Comparison of ENCODE assay signal across 35 cellular contexts in the genomic region with DNA sequence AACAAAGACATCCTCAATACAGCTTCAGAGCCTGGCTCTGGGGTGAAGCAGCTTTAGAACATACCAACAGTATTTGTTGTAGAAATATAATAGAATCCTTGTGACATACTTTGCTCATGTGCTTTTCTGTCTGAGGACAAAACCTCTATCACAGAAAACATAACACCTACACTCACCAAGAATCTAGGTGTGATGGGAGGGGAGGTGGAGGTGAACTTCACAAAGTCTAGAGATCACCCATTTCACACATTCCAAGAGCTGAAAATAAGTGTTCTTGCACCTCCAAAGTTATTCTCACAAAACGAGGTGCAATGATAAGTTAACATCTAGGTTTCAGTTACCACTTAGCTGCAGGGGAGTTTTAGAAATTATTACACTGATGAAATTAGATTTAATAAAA.
"Had no signal": no experiment of that assay in that cellular context is flagged by ENCODE, and none has a peak within 500 bp of the region (broad histone marks: within the 10 kb centered on the region; RNA-seq: fewer than 3 reads in every experiment).

No MANE protein-coding gene starts in this region.

- H3K27ac Mint-ChIP-seq: activated CD4-positive, alpha-beta memory T cell treated with anti-CD3 and anti-CD28 coated beads for 36 hours; activated CD4-positive, alpha-beta T cell treated with anti-CD3 and anti-CD28 coated beads for 36 hours; activated CD4-positive, alpha-beta T cell treated with anti-CD3 and anti-CD28 coated beads, Interleukin-2, amount 10 ng/mL, durations not matched to agents 24 days and 14 days; activated CD8-positive, alpha-beta memory T cell treated with anti-CD3 and anti-CD28 coated beads, Interleukin-2, amount 10 ng/mL, durations not matched to agents 7 days and 5 days; activated CD8-positive, alpha-beta T cell treated with anti-CD3 and anti-CD28 coated beads, Interleukin-2, amount 10 ng/mL, durations not matched to agents 7 days and 5 days; activated naive CD4-positive, alpha-beta T cell treated with anti-CD3 and anti-CD28 coated beads for 36 hours; activated naive CD4-positive, alpha-beta T cell treated with anti-CD3 and anti-CD28 coated beads, Interleukin-2, amount 50 U/mL, for 24 hours; activated naive CD8-positive, alpha-beta T cell treated with anti-CD3 and anti-CD28 coated beads for 36 hours; activated naive CD8-positive, alpha-beta T cell treated with anti-CD3 and anti-CD28 coated beads, Interleukin-2, amount 50 U/mL, for 24 hours; activated T-helper 1 cell treated with anti-CD3 and anti-CD28 coated beads, Interleukin-12 subunit alpha, Interleukin-12 subunit beta, Interleukin-2, Interleukin-4 antibody, amounts not matched to agents 30 ng/mL and 10 ng/mL and 1 ng/mL, durations not matched to agents 14 hours and 24 hours and 36 hours; activated T-helper 2 cell treated with anti-CD3 and anti-CD28 coated beads, Interferon-gamma antibody, Interleukin-2, Interleukin-4, amounts not matched to agents 10 μg/mL and 5 μg/mL and 100 μg/mL, durations not matched to agents 14 hours and 24 hours and 36 hours; brain; dendritic cell treated with granulocyte-macrophage colony-stimulating factor and Interleukin-4, amounts not matched to agents 40 ng/mL and 50 ng/mL, for 4 days; T-helper 17 cell; T-helper 2 cell treated with Interferon-gamma antibody and Interleukin-4, amounts not matched to agents 5 μg/mL and 100 μg/mL, for 36 hours had no signal

- ATAC-seq: activated CD4-positive, alpha-beta T cell treated with anti-CD3 and anti-CD28 coated beads for 36 hours; activated CD8-positive, alpha-beta memory T cell treated with anti-CD3 and anti-CD28 coated beads, Interleukin-2, amount 10 ng/mL, durations not matched to agents 7 days and 5 days; activated CD8-positive, alpha-beta T cell treated with anti-CD3 and anti-CD28 coated beads, Interleukin-2, amount 10 ng/mL, durations not matched to agents 7 days and 5 days; activated naive CD8-positive, alpha-beta T cell treated with anti-CD3 and anti-CD28 coated beads, Interleukin-2, amount 50 U/mL, for 24 hours; heart left ventricle; T-helper 17 cell had no signal

- H3K9me3 ChIP-seq: adrenal gland, breast epithelium, esophagus muscularis mucosa, heart left ventricle had no signal

- H3K36me3 ChIP-seq: adrenal gland, breast epithelium, cardiac muscle cell, esophagus muscularis mucosa, heart left ventricle had no signal

- H3K27ac ChIP-seq: adrenal gland, breast epithelium, cardiac muscle cell, coronary artery, dorsolateral prefrontal cortex, esophagus muscularis mucosa, heart left ventricle had no signal

- H3K4me1 ChIP-seq: adrenal gland, breast epithelium, esophagus muscularis mucosa, heart left ventricle had no signal

- H3K27me3 Mint-ChIP-seq: activated CD4-positive, alpha-beta memory T cell treated with anti-CD3 and anti-CD28 coated beads for 36 hours; activated CD4-positive, alpha-beta T cell treated with anti-CD3 and anti-CD28 coated beads for 36 hours; activated CD4-positive, alpha-beta T cell treated with anti-CD3 and anti-CD28 coated beads, Interleukin-2, amount 10 ng/mL, durations not matched to agents 24 days and 14 days; activated CD8-positive, alpha-beta memory T cell treated with anti-CD3 and anti-CD28 coated beads, Interleukin-2, amount 10 ng/mL, durations not matched to agents 7 days and 5 days; activated naive CD4-positive, alpha-beta T cell treated with anti-CD3 and anti-CD28 coated beads, Interleukin-2, amount 50 U/mL, for 24 hours; activated naive CD8-positive, alpha-beta T cell treated with anti-CD3 and anti-CD28 coated beads for 36 hours; activated naive CD8-positive, alpha-beta T cell treated with anti-CD3 and anti-CD28 coated beads, Interleukin-2, amount 50 U/mL, for 24 hours; dendritic cell treated with granulocyte-macrophage colony-stimulating factor and Interleukin-4, amounts not matched to agents 40 ng/mL and 50 ng/mL, for 4 days; T-helper 17 cell had no signal

- H3K36me3 Mint-ChIP-seq: activated CD4-positive, alpha-beta memory T cell treated with anti-CD3 and anti-CD28 coated beads for 36 hours; brain had no signal

- H3K4me3 Mint-ChIP-seq: activated CD4-positive, alpha-beta memory T cell treated with anti-CD3 and anti-CD28 coated beads for 36 hours; activated CD4-positive, alpha-beta T cell treated with anti-CD3 and anti-CD28 coated beads for 36 hours; activated CD4-positive, alpha-beta T cell treated with anti-CD3 and anti-CD28 coated beads, Interleukin-2, amount 10 ng/mL, durations not matched to agents 24 days and 14 days; activated CD8-positive, alpha-beta memory T cell treated with anti-CD3 and anti-CD28 coated beads, Interleukin-2, amount 10 ng/mL, durations not matched to agents 7 days and 5 days; activated CD8-positive, alpha-beta T cell treated with anti-CD3 and anti-CD28 coated beads, Interleukin-2, amount 10 ng/mL, durations not matched to agents 7 days and 5 days; activated naive CD4-positive, alpha-beta T cell treated with anti-CD3 and anti-CD28 coated beads for 36 hours; activated naive CD4-positive, alpha-beta T cell treated with anti-CD3 and anti-CD28 coated beads, Interleukin-2, amount 50 U/mL, for 24 hours; activated naive CD8-positive, alpha-beta T cell treated with anti-CD3 and anti-CD28 coated beads for 36 hours; activated naive CD8-positive, alpha-beta T cell treated with anti-CD3 and anti-CD28 coated beads, Interleukin-2, amount 50 U/mL, for 24 hours; activated T-helper 1 cell treated with anti-CD3 and anti-CD28 coated beads, Interleukin-12 subunit alpha, Interleukin-12 subunit beta, Interleukin-2, Interleukin-4 antibody, amounts not matched to agents 30 ng/mL and 10 ng/mL and 1 ng/mL, durations not matched to agents 14 hours and 24 hours and 36 hours; brain; dendritic cell treated with granulocyte-macrophage colony-stimulating factor and Interleukin-4, amounts not matched to agents 40 ng/mL and 50 ng/mL, for 4 days; T-helper 17 cell; T-helper 2 cell treated with Interferon-gamma antibody and Interleukin-4, amounts not matched to agents 5 μg/mL and 100 μg/mL, for 36 hours had no signal

- H3K4me3 ChIP-seq: adrenal gland, breast epithelium, cardiac muscle cell, coronary artery, dorsolateral prefrontal cortex, esophagus muscularis mucosa, heart left ventricle had no signal

- H3K27me3 ChIP-seq: adrenal gland, breast epithelium, cardiac muscle cell, dorsolateral prefrontal cortex, esophagus muscularis mucosa, heart left ventricle had no signal

- H3K4me1 Mint-ChIP-seq: activated CD8-positive, alpha-beta memory T cell treated with anti-CD3 and anti-CD28 coated beads, Interleukin-2, amount 10 ng/mL, durations not matched to agents 7 days and 5 days had no signal

- FAIRE-seq: frontal cortex had no signal

- H3K9me3 Mint-ChIP-seq: activated CD4-positive, alpha-beta memory T cell treated with anti-CD3 and anti-CD28 coated beads for 36 hours; activated naive CD4-positive, alpha-beta T cell treated with anti-CD3 and anti-CD28 coated beads for 36 hours; activated naive CD4-positive, alpha-beta T cell treated with anti-CD3 and anti-CD28 coated beads, Interleukin-2, amount 50 U/mL, for 24 hours; dendritic cell treated with granulocyte-macrophage colony-stimulating factor and Interleukin-4, amounts not matched to agents 40 ng/mL and 50 ng/mL, for 4 days had no signal

- DNase-seq: activated CD4-positive, alpha-beta memory T cell treated with anti-CD3 and anti-CD28 coated beads for 36 hours; activated CD4-positive, alpha-beta T cell treated with anti-CD3 and anti-CD28 coated beads for 36 hours; activated CD4-positive, alpha-beta T cell treated with anti-CD3 and anti-CD28 coated beads, Interleukin-2, amount 10 ng/mL, durations not matched to agents 24 days and 14 days; activated CD4-positive, CD25-positive, alpha-beta regulatory T cell; activated CD4-positive, CD25-positive, alpha-beta regulatory T cell treated with anti-CD3 and anti-CD28 coated beads, Interleukin-2, amount 50 U/mL, for 72 hours; activated CD8-positive, alpha-beta memory T cell treated with anti-CD3 and anti-CD28 coated beads, Interleukin-2, amount 10 ng/mL, durations not matched to agents 7 days and 5 days; activated CD8-positive, alpha-beta memory T cell treated with anti-CD3 and anti-CD28 coated beads, Interleukin-2, amount 50 U/mL, for 4 hours; activated CD8-positive, alpha-beta T cell treated with anti-CD3 and anti-CD28 coated beads, Interleukin-2, amount 10 ng/mL, durations not matched to agents 7 days and 5 days; activated effector memory CD4-positive, alpha-beta T cell treated with anti-CD3 and anti-CD28 coated beads, Interleukin-2, amount 50 U/mL, for 16 hours; activated naive CD4-positive, alpha-beta T cell treated with anti-CD3 and anti-CD28 coated beads for 36 hours; activated naive CD8-positive, alpha-beta T cell treated with anti-CD3 and anti-CD28 coated beads for 36 hours; activated naive CD8-positive, alpha-beta T cell treated with anti-CD3 and anti-CD28 coated beads, Interleukin-2, amount 50 U/mL, for 24 hours; activated T-cell treated with anti-CD3 and anti-CD28 coated beads, Interleukin-2, amount 50 U/mL, for 1 hour; activated T-cell treated with anti-CD3 and anti-CD28 coated beads, Interleukin-2, amount 50 U/mL, for 48 hours; adrenal gland; amygdala; aorta; central memory CD4-positive, alpha-beta T cell; dorsolateral prefrontal cortex; effector memory CD4-positive, alpha-beta T cell; erythroblast; heart left ventricle; T-helper 1 cell; T-helper 17 cell had no signal
